ENCODE assay signal across 18 cellular contexts in the genomic region with DNA sequence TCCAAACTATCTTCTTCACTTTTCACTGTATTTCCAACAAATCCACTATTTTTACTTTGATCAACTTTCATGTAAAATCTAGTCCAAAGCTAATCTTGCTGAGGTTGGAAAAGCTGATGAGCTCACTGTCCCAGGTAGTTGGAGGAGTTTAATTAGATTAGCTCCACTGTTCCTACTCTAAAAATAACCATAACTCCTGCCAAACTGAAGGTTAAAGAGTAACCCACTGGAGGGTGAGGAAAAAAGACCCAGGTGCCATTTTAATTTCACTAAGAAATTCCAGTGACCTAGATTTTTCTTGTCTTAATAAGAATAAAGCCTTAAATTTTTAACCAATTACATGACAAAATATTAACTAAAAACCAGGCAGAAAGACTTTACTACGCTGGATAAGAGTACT. TPM values are rescaled to one million over a fixed set of nuclear protein-coding genes. Genes with fewer than 3 reads are reported as not detected.
"Had no signal": no experiment of that assay in that cellular context is flagged by ENCODE, and none has a peak within 500 bp of the region (broad histone marks: within the 10 kb centered on the region; RNA-seq: fewer than 3 reads in every experiment).

No MANE protein-coding gene starts in this region.

- H2AFZ ChIP-seq: hepatocyte had no signal

- H3K4me3 Mint-ChIP-seq: naive B cell; stimulated activated naive CD8-positive, alpha-beta T cell treated with anti-CD3 and anti-CD28 coated beads, Interleukin-15, amount 100 ng/mL, for 72 hours; type B pancreatic cell had no signal

- ATAC-seq: gastroesophageal sphincter; stimulated activated naive CD8-positive, alpha-beta T cell treated with anti-CD3 and anti-CD28 coated beads, Interleukin-15, amount 100 ng/mL, for 72 hours had no signal

- H3K36me3 ChIP-seq: breast epithelium had no signal

- H3K4me2 ChIP-seq: hepatocyte had no signal

- H3K9me3 ChIP-seq: breast epithelium, gastroesophageal sphincter, neutrophil, sigmoid colon had no signal

- H3K27ac ChIP-seq: breast epithelium, epithelial cell of prostate, gastroesophageal sphincter, hepatocyte, neutrophil, sigmoid colon had no signal

- H3K27me3 Mint-ChIP-seq: naive B cell; stimulated activated naive CD8-positive, alpha-beta T cell treated with anti-CD3 and anti-CD28 coated beads, Interleukin-15, amount 100 ng/mL, for 72 hours; type B pancreatic cell had no signal

- DNase-seq: activated naive CD4-positive, alpha-beta T cell treated with Interleukin-2 at 50 U/mL for 16 hours; anterior cingulate cortex; islet precursor cell; naive B cell; sigmoid colon; stimulated activated CD4-positive, alpha-beta T cell treated with anti-CD3 and anti-CD28 coated beads, Interleukin-1b, Interleukin-23, amount 100 ng/mL, for 48 hours; stimulated activated naive CD8-positive, alpha-beta T cell treated with anti-CD3 and anti-CD28 coated beads, Interleukin-15, amount 100 ng/mL, for 72 hours; T-helper 9 cell had no signal

- H3K27ac Mint-ChIP-seq: stimulated activated naive CD8-positive, alpha-beta T cell treated with anti-CD3 and anti-CD28 coated beads, Interleukin-15, amount 100 ng/mL, for 72 hours; type B pancreatic cell had no signal

- H3K4me3 ChIP-seq: breast epithelium, gastroesophageal sphincter, hepatocyte, lung, sigmoid colon had no signal

- H3K9me3 Mint-ChIP-seq: naive B cell; stimulated activated naive CD8-positive, alpha-beta T cell treated with anti-CD3 and anti-CD28 coated beads, Interleukin-15, amount 100 ng/mL, for 72 hours; type B pancreatic cell had no signal

- H3K27me3 ChIP-seq: breast epithelium, gastroesophageal sphincter, hepatocyte, neutrophil, sigmoid colon had no signal

- H3K4me1 ChIP-seq: breast epithelium had no signal

RNA-seq across cellular contexts. Expression of a gene that starts 56.7 kb away (rescaled TPM):
- total RNA-seq: activated CD8-positive, alpha-beta memory T cell treated with anti-CD3 and anti-CD28 coated beads for 36 hours; dermis microvascular lymphatic vessel endothelial cell; hepatocyte; mononuclear cell had no signal
